ENCODE assay signal across 2 cellular contexts in the genomic region with DNA sequence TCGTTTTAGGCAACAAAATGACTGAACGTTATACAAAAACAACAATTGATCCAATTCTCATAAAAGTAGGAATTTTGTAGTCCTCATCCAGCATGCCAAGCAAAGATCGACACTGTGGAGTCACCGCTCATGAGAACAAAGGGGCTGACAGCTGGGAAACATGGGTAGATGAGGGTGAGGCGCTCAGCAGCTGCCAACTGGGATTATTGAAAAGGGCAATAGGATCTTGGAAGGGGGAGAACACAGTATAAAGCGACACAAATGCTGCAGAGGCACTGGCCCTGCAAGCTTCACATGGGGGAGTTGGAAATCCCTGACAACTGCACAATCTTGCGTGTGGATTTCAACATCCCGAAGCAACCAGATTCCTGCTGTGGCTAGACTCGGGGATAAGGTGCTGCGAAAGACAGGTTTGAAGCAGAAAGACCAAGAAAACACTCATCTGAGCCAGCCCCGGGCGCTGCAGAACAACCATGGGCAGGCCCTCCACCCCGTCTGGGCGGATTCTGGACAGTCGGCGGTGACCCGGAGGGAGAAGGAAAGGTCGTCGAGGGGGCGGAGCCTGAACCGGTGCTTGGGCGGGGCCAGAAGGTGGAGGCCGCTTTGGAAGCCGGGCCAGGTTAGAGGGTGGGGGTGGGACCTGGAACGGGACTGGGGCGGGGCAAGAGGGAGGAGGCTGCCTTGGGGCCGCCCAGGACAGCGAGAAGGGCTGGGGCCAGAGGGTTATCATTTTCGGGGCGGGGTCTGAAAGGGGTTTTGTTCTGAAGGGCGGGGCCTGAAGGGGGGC.
TF ChIP-seq lines count a peak whose summit lies in the region.

No MANE protein-coding gene starts in this region.

TF ChIP-seq in HEK293, 187 proteins besides CTCF, POLR2A, EP300 and RAD21:
- TF ChIP-seq, protein P1, sequence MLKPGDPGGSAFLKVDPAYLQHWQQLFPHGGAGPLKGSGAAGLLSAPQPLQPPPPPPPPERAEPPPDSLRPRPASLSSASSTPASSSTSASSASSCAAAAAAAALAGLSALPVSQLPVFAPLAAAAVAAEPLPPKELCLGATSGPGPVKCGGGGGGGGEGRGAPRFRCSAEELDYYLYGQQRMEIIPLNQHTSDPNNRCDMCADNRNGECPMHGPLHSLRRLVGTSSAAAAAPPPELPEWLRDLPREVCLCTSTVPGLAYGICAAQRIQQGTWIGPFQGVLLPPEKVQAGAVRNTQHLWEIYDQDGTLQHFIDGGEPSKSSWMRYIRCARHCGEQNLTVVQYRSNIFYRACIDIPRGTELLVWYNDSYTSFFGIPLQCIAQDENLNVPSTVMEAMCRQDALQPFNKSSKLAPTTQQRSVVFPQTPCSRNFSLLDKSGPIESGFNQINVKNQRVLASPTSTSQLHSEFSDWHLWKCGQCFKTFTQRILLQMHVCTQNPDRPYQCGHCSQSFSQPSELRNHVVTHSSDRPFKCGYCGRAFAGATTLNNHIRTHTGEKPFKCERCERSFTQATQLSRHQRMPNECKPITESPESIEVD (tag by site-specific recombination; IDR thresholded peaks at IDR 0.05), result no peak
- TF ChIP-seq KLF1 (tag by site-specific recombination; IDR thresholded peaks at IDR 0.05), result peak; percentile 40; the same call in 1 of the 2 replicates

TF ChIP-seq in WTC11, 78 proteins besides CTCF, POLR2A, EP300 and RAD21 (continued from another document):
- TF ChIP-seq, protein P2, sequence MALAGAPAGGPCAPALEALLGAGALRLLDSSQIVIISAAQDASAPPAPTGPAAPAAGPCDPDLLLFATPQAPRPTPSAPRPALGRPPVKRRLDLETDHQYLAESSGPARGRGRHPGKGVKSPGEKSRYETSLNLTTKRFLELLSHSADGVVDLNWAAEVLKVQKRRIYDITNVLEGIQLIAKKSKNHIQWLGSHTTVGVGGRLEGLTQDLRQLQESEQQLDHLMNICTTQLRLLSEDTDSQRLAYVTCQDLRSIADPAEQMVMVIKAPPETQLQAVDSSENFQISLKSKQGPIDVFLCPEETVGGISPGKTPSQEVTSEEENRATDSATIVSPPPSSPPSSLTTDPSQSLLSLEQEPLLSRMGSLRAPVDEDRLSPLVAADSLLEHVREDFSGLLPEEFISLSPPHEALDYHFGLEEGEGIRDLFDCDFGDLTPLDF (CRISPR knock-in tag; IDR thresholded peaks at IDR 0.05), result no peak
- TF ChIP-seq ETV6 (CRISPR knock-in tag; IDR thresholded peaks at IDR 0.05) (no peak), SMAD4 (CRISPR knock-in tag; IDR thresholded peaks at IDR 0.05) (no peak), KAT7 (CRISPR knock-in tag; IDR thresholded peaks at IDR 0.05; ENCODE audit: borderline replicate concordance) (no peak), EMX1 (CRISPR knock-in tag; IDR thresholded peaks at IDR 0.05) (no peak), ZNF317 (CRISPR knock-in tag; IDR thresholded peaks at IDR 0.05; ENCODE audit: borderline replicate concordance, low read depth) (no peak), SOX15 (CRISPR knock-in tag; IDR thresholded peaks at IDR 0.05) (no peak), NFATC4 (CRISPR knock-in tag; IDR thresholded peaks at IDR 0.05) (no peak), ZNF232 (CRISPR knock-in tag; IDR thresholded peaks at IDR 0.05) (no peak), IRF2 (CRISPR knock-in tag; IDR thresholded peaks at IDR 0.05; ENCODE audit: borderline replicate concordance, low read depth) (no peak), RORB (CRISPR knock-in tag; IDR thresholded peaks at IDR 0.05) (no peak)
- TF ChIP-seq, protein P3, sequence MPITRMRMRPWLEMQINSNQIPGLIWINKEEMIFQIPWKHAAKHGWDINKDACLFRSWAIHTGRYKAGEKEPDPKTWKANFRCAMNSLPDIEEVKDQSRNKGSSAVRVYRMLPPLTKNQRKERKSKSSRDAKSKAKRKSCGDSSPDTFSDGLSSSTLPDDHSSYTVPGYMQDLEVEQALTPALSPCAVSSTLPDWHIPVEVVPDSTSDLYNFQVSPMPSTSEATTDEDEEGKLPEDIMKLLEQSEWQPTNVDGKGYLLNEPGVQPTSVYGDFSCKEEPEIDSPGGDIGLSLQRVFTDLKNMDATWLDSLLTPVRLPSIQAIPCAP (CRISPR knock-in tag; IDR thresholded peaks at IDR 0.05), result no peak
- TF ChIP-seq, protein P4, sequence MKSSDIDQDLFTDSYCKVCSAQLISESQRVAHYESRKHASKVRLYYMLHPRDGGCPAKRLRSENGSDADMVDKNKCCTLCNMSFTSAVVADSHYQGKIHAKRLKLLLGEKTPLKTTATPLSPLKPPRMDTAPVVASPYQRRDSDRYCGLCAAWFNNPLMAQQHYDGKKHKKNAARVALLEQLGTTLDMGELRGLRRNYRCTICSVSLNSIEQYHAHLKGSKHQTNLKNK (CRISPR knock-in tag; IDR thresholded peaks at IDR 0.05), result no peak
- TF ChIP-seq, protein P5, sequence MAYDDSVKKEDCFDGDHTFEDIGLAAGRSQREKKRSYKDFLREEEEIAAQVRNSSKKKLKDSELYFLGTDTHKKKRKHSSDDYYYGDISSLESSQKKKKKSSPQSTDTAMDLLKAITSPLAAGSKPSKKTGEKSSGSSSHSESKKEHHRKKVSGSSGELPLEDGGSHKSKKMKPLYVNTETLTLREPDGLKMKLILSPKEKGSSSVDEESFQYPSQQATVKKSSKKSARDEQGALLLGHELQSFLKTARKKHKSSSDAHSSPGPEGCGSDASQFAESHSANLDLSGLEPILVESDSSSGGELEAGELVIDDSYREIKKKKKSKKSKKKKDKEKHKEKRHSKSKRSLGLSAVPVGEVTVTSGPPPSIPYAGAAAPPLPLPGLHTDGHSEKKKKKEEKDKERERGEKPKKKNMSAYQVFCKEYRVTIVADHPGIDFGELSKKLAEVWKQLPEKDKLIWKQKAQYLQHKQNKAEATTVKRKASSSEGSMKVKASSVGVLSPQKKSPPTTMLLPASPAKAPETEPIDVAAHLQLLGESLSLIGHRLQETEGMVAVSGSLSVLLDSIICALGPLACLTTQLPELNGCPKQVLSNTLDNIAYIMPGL (CRISPR knock-in tag; IDR thresholded peaks at IDR 0.05), result no peak
- TF ChIP-seq, protein P6, sequence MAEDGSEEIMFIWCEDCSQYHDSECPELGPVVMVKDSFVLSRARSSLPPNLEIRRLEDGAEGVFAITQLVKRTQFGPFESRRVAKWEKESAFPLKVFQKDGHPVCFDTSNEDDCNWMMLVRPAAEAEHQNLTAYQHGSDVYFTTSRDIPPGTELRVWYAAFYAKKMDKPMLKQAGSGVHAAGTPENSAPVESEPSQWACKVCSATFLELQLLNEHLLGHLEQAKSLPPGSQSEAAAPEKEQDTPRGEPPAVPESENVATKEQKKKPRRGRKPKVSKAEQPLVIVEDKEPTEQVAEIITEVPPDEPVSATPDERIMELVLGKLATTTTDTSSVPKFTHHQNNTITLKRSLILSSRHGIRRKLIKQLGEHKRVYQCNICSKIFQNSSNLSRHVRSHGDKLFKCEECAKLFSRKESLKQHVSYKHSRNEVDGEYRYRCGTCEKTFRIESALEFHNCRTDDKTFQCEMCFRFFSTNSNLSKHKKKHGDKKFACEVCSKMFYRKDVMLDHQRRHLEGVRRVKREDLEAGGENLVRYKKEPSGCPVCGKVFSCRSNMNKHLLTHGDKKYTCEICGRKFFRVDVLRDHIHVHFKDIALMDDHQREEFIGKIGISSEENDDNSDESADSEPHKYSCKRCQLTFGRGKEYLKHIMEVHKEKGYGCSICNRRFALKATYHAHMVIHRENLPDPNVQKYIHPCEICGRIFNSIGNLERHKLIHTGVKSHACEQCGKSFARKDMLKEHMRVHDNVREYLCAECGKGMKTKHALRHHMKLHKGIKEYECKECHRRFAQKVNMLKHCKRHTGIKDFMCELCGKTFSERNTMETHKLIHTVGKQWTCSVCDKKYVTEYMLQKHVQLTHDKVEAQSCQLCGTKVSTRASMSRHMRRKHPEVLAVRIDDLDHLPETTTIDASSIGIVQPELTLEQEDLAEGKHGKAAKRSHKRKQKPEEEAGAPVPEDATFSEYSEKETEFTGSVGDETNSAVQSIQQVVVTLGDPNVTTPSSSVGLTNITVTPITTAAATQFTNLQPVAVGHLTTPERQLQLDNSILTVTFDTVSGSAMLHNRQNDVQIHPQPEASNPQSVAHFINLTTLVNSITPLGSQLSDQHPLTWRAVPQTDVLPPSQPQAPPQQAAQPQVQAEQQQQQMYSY (CRISPR knock-in tag; IDR thresholded peaks at IDR 0.05), result no peak
- TF ChIP-seq, protein P7, sequence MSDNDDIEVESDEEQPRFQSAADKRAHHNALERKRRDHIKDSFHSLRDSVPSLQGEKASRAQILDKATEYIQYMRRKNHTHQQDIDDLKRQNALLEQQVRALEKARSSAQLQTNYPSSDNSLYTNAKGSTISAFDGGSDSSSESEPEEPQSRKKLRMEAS (CRISPR knock-in tag; IDR thresholded peaks at IDR 0.05), result no peak
- TF ChIP-seq, protein P8, sequence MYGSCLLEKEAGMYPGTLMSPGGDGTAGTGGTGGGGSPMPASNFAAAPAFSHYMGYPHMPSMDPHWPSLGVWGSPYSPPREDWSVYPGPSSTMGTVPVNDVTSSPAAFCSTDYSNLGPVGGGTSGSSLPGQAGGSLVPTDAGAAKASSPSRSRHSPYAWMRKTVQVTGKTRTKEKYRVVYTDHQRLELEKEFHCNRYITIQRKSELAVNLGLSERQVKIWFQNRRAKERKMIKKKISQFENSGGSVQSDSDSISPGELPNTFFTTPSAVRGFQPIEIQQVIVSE (CRISPR knock-in tag; IDR thresholded peaks at IDR 0.05; ENCODE audit: borderline replicate concordance), result no peak
